25 cellular contexts compared by ENCODE assay signal in the genomic region with DNA sequence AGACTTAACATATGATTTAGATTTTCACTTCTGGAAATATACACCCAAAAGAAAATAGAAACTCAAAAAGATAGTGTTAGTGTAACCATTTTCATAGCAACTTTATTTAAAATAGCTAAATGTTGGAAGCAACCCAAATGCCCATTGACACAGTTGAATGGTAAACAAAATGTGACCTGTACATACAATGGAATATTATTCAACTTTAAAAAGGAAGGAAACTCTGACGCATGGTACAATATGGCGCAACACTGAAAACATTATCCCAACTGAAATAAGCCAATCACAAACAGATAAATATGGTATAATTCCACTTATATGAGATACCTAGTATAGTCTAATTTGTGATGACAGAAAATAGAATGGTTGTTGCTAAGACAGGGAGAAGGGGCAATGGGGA.
"Had no signal": no experiment of that assay in that cellular context is flagged by ENCODE, and none has a peak within 500 bp of the region (broad histone marks: within the 10 kb centered on the region; RNA-seq: fewer than 3 reads in every experiment).

No MANE protein-coding gene starts in this region.

- H3K9ac ChIP-seq: neural progenitor cell, parathyroid adenoma had no signal

- H2AFZ ChIP-seq: neural progenitor cell, parathyroid adenoma had no signal

- DNase-seq: occipital lobe; ovary; posterior cingulate gyrus; psoas muscle; right cardiac atrium; right lobe of liver; sigmoid colon; small intestine; stimulated activated CD4-positive, alpha-beta T cell treated with anti-CD3 and anti-CD28 coated beads, Interleukin-15, amount 100 ng/mL, for 24 hours; stimulated activated CD4-positive, alpha-beta T cell treated with anti-CD3 and anti-CD28 coated beads, Interleukin-2, amount 100 ng/mL, for 24 hours; stimulated activated CD4-positive, alpha-beta T cell treated with anti-CD3 and anti-CD28 coated beads, Interleukin-2, amount 100 ng/mL, for 48 hours; stimulated activated CD4-positive, alpha-beta T cell treated with anti-CD3 and anti-CD28 coated beads, Interleukin-4, amount 100 ng/mL, for 24 hours; stimulated activated naive B cell treated with anti-CD40 and anti-IgM and Interleukin-4, amounts not matched to agents 10 μg/mL and 1 μg/mL and 100 μg/mL, for 72 hours; stimulated activated naive CD4-positive, alpha-beta T cell treated with Interleukin-2 at 50 U/mL for 16 hours; stomach; thyroid gland; trophoblast cell; upper lobe of left lung had no signal

- H3K9me3 ChIP-seq: ovary, psoas muscle, right lobe of liver, sigmoid colon, stomach, thoracic aorta, thyroid gland, tibial nerve, upper lobe of left lung, vagina had no signal

- H3K27me3 ChIP-seq: neural progenitor cell, ovary, right lobe of liver, sigmoid colon, stomach, thyroid gland, tibial nerve, upper lobe of left lung, vagina had no signal

- H3K36me3 ChIP-seq: neural progenitor cell, ovary, right lobe of liver, sigmoid colon, stomach, thoracic aorta, thyroid gland, tibial nerve, upper lobe of left lung, vagina had no signal

- H3K4me1 ChIP-seq: neural progenitor cell, parathyroid adenoma, psoas muscle, right lobe of liver, sigmoid colon, stomach, thyroid gland, tibial nerve, upper lobe of left lung, vagina had no signal

- FAIRE-seq: small intestine, urothelium cell line had no signal

- ATAC-seq: psoas muscle; right cardiac atrium; right lobe of liver; stimulated activated effector memory CD8-positive, alpha-beta T cell treated with anti-CD3 and anti-CD28 coated beads, Interleukin-12 subunit alpha, Interleukin-12 subunit beta, amount 100 ng/mL, for 72 hours; stimulated activated naive B cell treated with anti-CD40 and anti-IgM and Interleukin-4, amounts not matched to agents 10 μg/mL and 1 μg/mL and 100 μg/mL, for 72 hours had no signal

- H3K79me2 ChIP-seq: parathyroid adenoma had no signal

- H3K27ac ChIP-seq: neural progenitor cell, ovary, parathyroid adenoma, psoas muscle, right lobe of liver, sigmoid colon, stomach, thoracic aorta, thyroid gland, tibial nerve, upper lobe of left lung, vagina had no signal

- H3K4me3 ChIP-seq: neural progenitor cell, ovary, psoas muscle, right lobe of liver, sigmoid colon, stomach, thoracic aorta, thyroid gland, tibial nerve, upper lobe of left lung, vagina had no signal

- H3K4me2 ChIP-seq: neural progenitor cell had no signal
